Comparison of ENCODE assay signal across 2 cellular contexts in genomic region chr4:1192493-1193205, GRCh38.
TF ChIP-seq lines count a peak whose summit lies in the region.

No MANE protein-coding gene starts in this region.

TF ChIP-seq in HCT116, 20 proteins besides CTCF, POLR2A, EP300 and RAD21 (continued from another document):
- TF ChIP-seq EGR1 (IDR thresholded peaks at IDR 0.05; ENCODE audit: low read depth) (no peak), TCF7L2 (IDR thresholded peaks at IDR 0.05; ENCODE audit: borderline replicate concordance, extremely low read depth, insufficient read depth, insufficient read length) (no peak), EZH2 (IDR thresholded peaks at IDR 0.05) (no peak), ZFX (IDR thresholded peaks at IDR 0.05) (no peak), ZBTB33 (IDR thresholded peaks at IDR 0.05; ENCODE audit: extremely low read depth, insufficient replicate concordance, low read length) (no peak)
TF ChIP-seq in HCT116: peak in this region for 0.

TF ChIP-seq in GM23338, 12 proteins besides CTCF, POLR2A, EP300 and RAD21 (continued from another document):
- TF ChIP-seq ETS1 (IDR thresholded peaks at IDR 0.05) (no peak), ZNF331 (CRISPR knock-in tag; IDR thresholded peaks at IDR 0.05; ENCODE audit: low read depth) (no peak), ZNF462 (CRISPR knock-in tag; IDR thresholded peaks at IDR 0.05) (no peak), CREB1 (CRISPR knock-in tag; IDR thresholded peaks at IDR 0.05; ENCODE audit: low read depth) (no peak), STAT1 (IDR thresholded peaks at IDR 0.05; ENCODE audit: unreplicated experiment) (no peak), POLR2AphosphoS5 (IDR thresholded peaks at IDR 0.05; ENCODE audit: low read depth) (no peak), REST (IDR thresholded peaks at IDR 0.05; ENCODE audit: unreplicated experiment) (no peak), JUNB (IDR thresholded peaks at IDR 0.05; ENCODE audit: unreplicated experiment) (no peak), ZNF114 (CRISPR knock-in tag; IDR thresholded peaks at IDR 0.05) (no peak)
